26 cellular contexts compared by ENCODE assay signal in genomic region chr6:38271081-38271480, GRCh38.
A peak's percentile ranks its signal among the peaks of the same experiment; 100 is the strongest.
DNase-seq lines count a peak whose midpoint lies in the region; ATAC-seq, FAIRE-seq and TF ChIP-seq lines count a peak whose summit lies in the region.
"Had no signal": no experiment of that assay in that cellular context is flagged by ENCODE, and none has a peak within 500 bp of the region (broad histone marks: within the 10 kb centered on the region; RNA-seq: fewer than 3 reads in every experiment).

No MANE protein-coding gene starts in this region.

- H3K4ac ChIP-seq in IMR-90 (ENCODE audit: low read depth, low read length) = peak overlapping the region; percentile 1; the same call in 1 of the 2 replicates

- H3K27ac Mint-ChIP-seq in astrocyte (ENCODE audit: unreplicated experiment) = peak overlapping the region; percentile 69
- H3K27ac Mint-ChIP-seq: activated CD4-positive, alpha-beta T cell treated with anti-CD3 and anti-CD28 coated beads, Interleukin-2, amount 10 ng/mL, durations not matched to agents 7 days and 5 days; activated naive CD4-positive, alpha-beta T cell treated with anti-CD3 and anti-CD28 coated beads, Interleukin-2, amount 50 U/mL, for 72 hours; naive B cell; type B pancreatic cell had no signal

- CTCF ChIA-PET in IMR-90 (lab: Yijun Ruan, JAX) = interaction anchor here (1.5 kb wide), 1 partner anchor 10 kb away, joined by 3 read pairs; no protein-coding TSS in a partner anchor

- no peaks in the 10 kb centered on the region for H3K79me2 ChIP-seq in astrocyte (ENCODE audit: insufficient read depth, low read length)

- intact Hi-C loops in IMR-90 (cut with micrococcal nuclease) = loop anchor here (5.0 kb wide), 1 partner anchor 234 kb away; no protein-coding TSS in a partner anchor
- intact Hi-C loops in ovary (cut with DNase I) = no loop called here

- TF ChIP-seq RAD21 in IMR-90 (IDR thresholded peaks at IDR 0.05; ENCODE audit: low read length) = no peak

- peak overlapping the region; percentile 31 for H2BK120ac ChIP-seq in IMR-90 (ENCODE audit: low read depth, low read length)

- H3K9me1 ChIP-seq in IMR-90 (ENCODE audit: insufficient read depth, low read length) = peaks cover 16% of the 10 kb centered on the region

- peak overlapping the region; percentile 12; the same call in 1 of the 3 replicates for H2BK15ac ChIP-seq in IMR-90 (ENCODE audit: low read depth, low read length)

- no peak overlapping the region for H4K5ac ChIP-seq in IMR-90 (ENCODE audit: low read depth, low read length)

- dilution Hi-C loops in IMR-90 (cut with HindIII; ENCODE audit: low sequenced_read_pairs, unreplicated experiment) = no loop called here

- ATAC-seq in IMR-90 (ENCODE audit: low read depth) (peak; percentile 65; the same call in 1 of the 2 replicates), GM21529 (IDR thresholded peaks at IDR 0.05; ENCODE audit: unreplicated experiment) (no peak), GM19455 (IDR thresholded peaks at IDR 0.05; ENCODE audit: unreplicated experiment) (no peak)
- ATAC-seq: activated naive CD4-positive, alpha-beta T cell treated with anti-CD3 and anti-CD28 coated beads, Interleukin-2, amount 50 U/mL, for 72 hours; esophagus mucosa; K562; right lobe of liver had no signal

- peak overlapping the region; percentile 38; the same call in 1 of the 2 replicates for H4K91ac ChIP-seq in IMR-90 (ENCODE audit: insufficient read depth, low read depth, low read length)

- H3K4me1 ChIP-seq in IMR-90 (ENCODE audit: control insufficient read depth, insufficient read depth, low read length) = peaks cover 24% of the 10 kb centered on the region
- H3K4me1 ChIP-seq in astrocyte (ENCODE audit: insufficient read depth, low read length) = peaks cover 45% of the 10 kb centered on the region
- H3K4me1 ChIP-seq in effector memory CD4-positive, alpha-beta T cell (ENCODE audit: control insufficient read depth, insufficient read depth, low read length, poor library complexity, severe bottlenecking) = peaks cover 4% of the 10 kb centered on the region
- H3K4me1 ChIP-seq in ovary (ENCODE audit: insufficient read depth) = no peaks in the 10 kb centered on the region
- H3K4me1 ChIP-seq: BLaER1, HAP-1, right lobe of liver had no signal

- H3K18ac ChIP-seq in IMR-90 (ENCODE audit: low read depth, low read length) = peak overlapping the region; percentile 64; the same call in 1 of the 2 replicates

- no peaks in the 10 kb centered on the region for H3K9me3 Mint-ChIP-seq in astrocyte (ENCODE audit: unreplicated experiment)
- H3K9me3 Mint-ChIP-seq: activated CD4-positive, alpha-beta T cell treated with anti-CD3 and anti-CD28 coated beads, Interleukin-2, amount 10 ng/mL, durations not matched to agents 7 days and 5 days; activated naive CD4-positive, alpha-beta T cell treated with anti-CD3 and anti-CD28 coated beads, Interleukin-2, amount 50 U/mL, for 72 hours; naive B cell; type B pancreatic cell had no signal

- peak overlapping the region; percentile 15 for H2BK5ac ChIP-seq in IMR-90 (ENCODE audit: low read depth, low read length, poor library complexity, severe bottlenecking)

- peaks cover 0 to 13% of the 10 kb centered on the region in 2 experiments; a peak in 2 of 4 replicates for H3K79me1 ChIP-seq in IMR-90 (ENCODE audit: low read depth in 1 of 2, low read length in 2 of 2)

- in situ Hi-C loops in IMR-90 (cut with MboI; ENCODE audit: low sequenced_read_pairs) = no loop called here

- no TSS peak for BruUV-seq in IMR-90 (replicated peaks; lab: Mats Ljungman, UMichigan)

- no peak overlapping the region for H3K9ac ChIP-seq in IMR-90 (ENCODE audit: low read depth, low read length)
- no peak overlapping the region for H3K9ac ChIP-seq in astrocyte (ENCODE audit: low read length)
- H3K9ac ChIP-seq: BLaER1 had no signal

- TF ChIP-seq CTCF in IMR-90 (conservative IDR thresholded peaks at IDR 0.05; ENCODE audit: low read depth, low read length) (no peak), astrocyte (IDR thresholded peaks at IDR 0.05; ENCODE audit: insufficient read depth, low read depth, low read length) (no peak), ovary (IDR thresholded peaks at IDR 0.05) (no peak)

- peaks cover 2% of the 10 kb centered on the region for H3K36me3 Mint-ChIP-seq in astrocyte (ENCODE audit: low read depth, unreplicated experiment)
- H3K36me3 Mint-ChIP-seq: activated naive CD4-positive, alpha-beta T cell treated with anti-CD3 and anti-CD28 coated beads, Interleukin-2, amount 50 U/mL, for 72 hours; type B pancreatic cell had no signal

- no peaks in the 10 kb centered on the region for H3K27me3 ChIP-seq in IMR-90 (ENCODE audit: control insufficient read depth, insufficient read depth, low read length)
- H3K27me3 ChIP-seq in astrocyte (ENCODE audit: insufficient read depth, low read length) = no peaks in the 10 kb centered on the region
- H3K27me3 ChIP-seq in effector memory CD4-positive, alpha-beta T cell (replicated peaks; ENCODE audit: control insufficient read depth, insufficient read depth, low read length, poor library complexity, severe bottlenecking) = no peaks in the 10 kb centered on the region
- H3K27me3 ChIP-seq in ovary = no peaks in the 10 kb centered on the region
- H3K27me3 ChIP-seq: BLaER1, right lobe of liver had no signal

- no peak overlapping the region for H2BK20ac ChIP-seq in IMR-90 (ENCODE audit: low read depth, low read length)

- H3K36me3 ChIP-seq in IMR-90 (ENCODE audit: control insufficient read depth, insufficient read depth, low read length) = no peaks in the 10 kb centered on the region
- H3K36me3 ChIP-seq in astrocyte (ENCODE audit: insufficient read depth, low read length) = no peaks in the 10 kb centered on the region
- H3K36me3 ChIP-seq in effector memory CD4-positive, alpha-beta T cell (ENCODE audit: control insufficient read depth, insufficient read depth, low read length) = peaks cover 3% of the 10 kb centered on the region
- no peaks in the 10 kb centered on the region for H3K36me3 ChIP-seq in ovary
- H3K36me3 ChIP-seq: BLaER1, HAP-1, right lobe of liver had no signal

- H3K4me1 Mint-ChIP-seq in astrocyte (ENCODE audit: low read depth, unreplicated experiment) = peaks cover 55% of the 10 kb centered on the region

- H3K27ac ChIP-seq in IMR-90 (ENCODE audit: insufficient read depth, low read length) = no peak overlapping the region
- H3K27ac ChIP-seq in astrocyte (ENCODE audit: low read depth, low read length) = no peak overlapping the region
- H3K27ac ChIP-seq in effector memory CD4-positive, alpha-beta T cell (ENCODE audit: insufficient read depth, low read length, poor library complexity, severe bottlenecking) = no peak overlapping the region
- H3K27ac ChIP-seq in ovary = no peak overlapping the region
- H3K27ac ChIP-seq: BLaER1, right lobe of liver had no signal

- no peak overlapping the region for H2AK9ac ChIP-seq in IMR-90 (replicated peaks; ENCODE audit: low read depth, low read length, poor library complexity)

- FAIRE-seq in astrocyte (lab: Jason Lieb, UNC) = no peak
- FAIRE-seq: K562 had no signal

- no peak overlapping the region for H2AFZ ChIP-seq in IMR-90 (replicated peaks; ENCODE audit: low read length, poor library complexity)
- no peak overlapping the region for H2AFZ ChIP-seq in astrocyte (ENCODE audit: low read depth, low read length)

- peak overlapping the region; percentile 1; the same call in 1 of the 2 replicates for H3K23ac ChIP-seq in IMR-90 (ENCODE audit: low read depth, low read length)

- POLR2A ChIA-PET in IMR-90 (lab: Charles Lee; ENCODE audit: unreplicated experiment) = no interaction called here

- H4K8ac ChIP-seq in IMR-90 (ENCODE audit: low read depth in 2 of 2, low read length in 2 of 2) = peak overlapping the region in 1 of 2 experiments; percentile 4; a peak in 1 of 4 replicates

- H3K9me3 ChIP-seq in IMR-90 (ENCODE audit: control insufficient read depth, insufficient read depth, low read length) (no peaks in the 10 kb centered on the region), astrocyte (ENCODE audit: insufficient read depth, low read depth, low read length) (no peaks in the 10 kb centered on the region), ovary (no peaks in the 10 kb centered on the region)
- no peaks in the 10 kb centered on the region for H3K9me3 ChIP-seq in effector memory CD4-positive, alpha-beta T cell (ENCODE audit: control insufficient read depth, low read length)
- H3K9me3 ChIP-seq: BLaER1, HAP-1, right lobe of liver had no signal

- TF ChIP-seq EP300 in ovary (IDR thresholded peaks at IDR 0.05) = no peak

- TF ChIP-seq POLR2A in IMR-90 (IDR thresholded peaks at IDR 0.05; ENCODE audit: low read depth, low read length) = no peak
- TF ChIP-seq POLR2A in ovary (IDR thresholded peaks at IDR 0.05) = no peak

- DNase-seq in AG08396 (ENCODE audit: low spot score) (peak; percentile 17), IMR-90 (peak; percentile 57), astrocyte (ENCODE audit: low read depth) (peak; percentile 56), hepatic stellate cell (ENCODE audit: low spot score) (peak; percentile 29), ovary (no peak)
- DNase-seq in effector memory CD4-positive, alpha-beta T cell = no peak
- DNase-seq: activated CD4-positive, alpha-beta T cell treated with anti-CD3 and anti-CD28 coated beads, Interleukin-2, amount 10 ng/mL, durations not matched to agents 7 days and 5 days; COR-L47; DMS79; effector CD8-positive, alpha-beta T cell; mammary epithelial cell; naive B cell; NCI-H1048; NCI-H2029; NCI-H226; right lobe of liver; SIG-M5; stimulated activated CD8-positive, alpha-beta memory T cell treated with anti-CD3 and anti-CD28 coated beads, Interleukin-4, amount 100 ng/mL, for 48 hours had no signal

- H3K4me3 Mint-ChIP-seq in astrocyte (ENCODE audit: unreplicated experiment) = no peak overlapping the region
- H3K4me3 Mint-ChIP-seq: activated CD4-positive, alpha-beta T cell treated with anti-CD3 and anti-CD28 coated beads, Interleukin-2, amount 10 ng/mL, durations not matched to agents 7 days and 5 days; naive B cell; type B pancreatic cell had no signal

- 0 out of 2 replicates have a peak overlapping the region, but pooled peaks have one; percentile 10 for H3K14ac ChIP-seq in IMR-90 (replicated peaks; ENCODE audit: low read depth, low read length)

- no peaks in the 10 kb centered on the region for H4K20me1 ChIP-seq in IMR-90 (ENCODE audit: insufficient read depth, low read length)
- no peaks in the 10 kb centered on the region for H4K20me1 ChIP-seq in astrocyte (ENCODE audit: insufficient read depth, low read length)
- H4K20me1 ChIP-seq: BLaER1 had no signal

- H3K56ac ChIP-seq in IMR-90 (ENCODE audit: extremely low read depth, insufficient read depth, low read length) = no peak overlapping the region; the same call in 1 of the 2 replicates

- no peaks in the 10 kb centered on the region for H3K27me3 Mint-ChIP-seq in astrocyte (ENCODE audit: low read depth, unreplicated experiment)
- H3K27me3 Mint-ChIP-seq: activated CD4-positive, alpha-beta T cell treated with anti-CD3 and anti-CD28 coated beads, Interleukin-2, amount 10 ng/mL, durations not matched to agents 7 days and 5 days; naive B cell had no signal

- H3K4me2 ChIP-seq in IMR-90 (ENCODE audit: low read depth, low read length) = no peak overlapping the region
- H3K4me2 ChIP-seq in astrocyte (ENCODE audit: low read length) = no peak overlapping the region
- H3K4me2 ChIP-seq: BLaER1 had no signal

- no peak overlapping the region for H2AK5ac ChIP-seq in IMR-90 (ENCODE audit: low read depth, low read length)

- H3K4me3 ChIP-seq in IMR-90 (ENCODE audit: insufficient read depth, low read depth, low read length) = no peak overlapping the region
- H3K4me3 ChIP-seq in astrocyte (ENCODE audit: insufficient read depth, low read depth, low read length) = no peak overlapping the region
- H3K4me3 ChIP-seq in effector memory CD4-positive, alpha-beta T cell (ENCODE audit: insufficient read depth, low read depth, low read length, poor library complexity, severe bottlenecking) = no peak overlapping the region
- H3K4me3 ChIP-seq in ovary = no peak overlapping the region
- H3K4me3 ChIP-seq: BLaER1, HAP-1, K562, right lobe of liver had no signal

Comparison
In these comparisons a context has a peak if more than half of its experiments do, and no peak if none do; other contexts are left out.
1. DNase-seq: peak in AG08396 (single experiment), IMR-90 (single experiment), astrocyte (single experiment) and hepatic stellate cell (single experiment); none in effector memory CD4-positive, alpha-beta T cell (0 of 3) and ovary (0 of 5).